ENCODE assay signal across 29 cellular contexts in the genomic region with DNA sequence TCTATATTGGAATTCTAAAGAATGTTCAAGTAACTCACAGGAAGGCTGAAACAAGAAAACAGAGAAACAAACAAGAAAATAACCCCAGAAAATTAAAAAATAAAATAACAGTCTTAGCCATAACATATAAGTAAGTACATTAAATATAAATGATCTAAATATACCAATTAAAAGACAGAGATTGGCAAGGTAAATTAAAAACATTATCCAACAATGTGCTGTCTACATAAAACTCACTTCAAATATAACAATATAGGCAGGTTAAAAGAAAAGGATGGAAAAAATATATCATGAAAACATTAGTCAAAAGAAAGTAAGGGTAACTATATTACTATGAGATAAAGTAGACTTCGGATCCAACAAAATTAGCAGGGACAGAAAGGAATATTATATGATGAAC.
"Had no signal": no experiment of that assay in that cellular context is flagged by ENCODE, and none has a peak within 500 bp of the region (broad histone marks: within the 10 kb centered on the region; RNA-seq: fewer than 3 reads in every experiment).

No MANE protein-coding gene starts in this region.

- H3K27ac ChIP-seq: ascending aorta, breast epithelium, cardiac muscle cell, colonic mucosa, esophagus squamous epithelium had no signal

- H3K27me3 ChIP-seq: ascending aorta, breast epithelium, colonic mucosa, esophagus squamous epithelium had no signal

- DNase-seq: activated CD4-positive, alpha-beta memory T cell treated with anti-CD3 and anti-CD28 coated beads for 36 hours; activated CD4-positive, alpha-beta T cell treated with anti-CD3 and anti-CD28 coated beads for 36 hours; activated CD4-positive, alpha-beta T cell treated with anti-CD3 and anti-CD28 coated beads, Interleukin-2, amount 10 ng/mL, durations not matched to agents 24 days and 14 days; activated CD4-positive, CD25-positive, alpha-beta regulatory T cell; activated CD4-positive, CD25-positive, alpha-beta regulatory T cell treated with anti-CD3 and anti-CD28 coated beads, Interleukin-2, amount 50 U/mL, for 72 hours; activated CD8-positive, alpha-beta memory T cell treated with anti-CD3 and anti-CD28 coated beads, Interleukin-2, amount 50 U/mL, for 4 hours; activated CD8-positive, alpha-beta T cell treated with anti-CD3 and anti-CD28 coated beads, Interleukin-2, amount 10 ng/mL, durations not matched to agents 7 days and 5 days; activated effector memory CD4-positive, alpha-beta T cell treated with anti-CD3 and anti-CD28 coated beads, Interleukin-2, amount 50 U/mL, for 16 hours; activated naive CD4-positive, alpha-beta T cell treated with anti-CD3 and anti-CD28 coated beads for 36 hours; activated naive CD8-positive, alpha-beta T cell treated with anti-CD3 and anti-CD28 coated beads for 36 hours; activated naive CD8-positive, alpha-beta T cell treated with anti-CD3 and anti-CD28 coated beads, Interleukin-2, amount 50 U/mL, for 24 hours; activated T-cell treated with anti-CD3 and anti-CD28 coated beads, Interleukin-2, amount 50 U/mL, for 1 hour; activated T-cell treated with anti-CD3 and anti-CD28 coated beads, Interleukin-2, amount 50 U/mL, for 48 hours; central memory CD4-positive, alpha-beta T cell; cerebellar nuclear complex; colonic mucosa; effector CD8-positive, alpha-beta T cell; esophagus squamous epithelium; foreskin melanocyte; hippocampal formation; T-helper 2 cell had no signal

- H3K4me1 ChIP-seq: ascending aorta, breast epithelium, colonic mucosa, esophagus squamous epithelium had no signal

- H3K9me3 ChIP-seq: colonic mucosa had no signal

- H3K36me3 Mint-ChIP-seq: activated naive CD8-positive, alpha-beta T cell treated with anti-CD3 and anti-CD28 coated beads for 36 hours; brain had no signal

- H3K4me1 Mint-ChIP-seq: activated CD4-positive, alpha-beta T cell treated with anti-CD3 and anti-CD28 coated beads for 36 hours; activated naive CD4-positive, alpha-beta T cell treated with anti-CD3 and anti-CD28 coated beads, Interleukin-2, amount 50 U/mL, for 24 hours; activated naive CD8-positive, alpha-beta T cell treated with anti-CD3 and anti-CD28 coated beads, Interleukin-2, amount 50 U/mL, for 24 hours; brain had no signal

- H3K4me3 ChIP-seq: ascending aorta, breast epithelium, cardiac muscle cell, colonic mucosa, esophagus squamous epithelium had no signal

- H3K36me3 ChIP-seq: ascending aorta, breast epithelium, cardiac muscle cell, colonic mucosa, esophagus squamous epithelium had no signal

- H3K27ac Mint-ChIP-seq: activated CD4-positive, alpha-beta memory T cell treated with anti-CD3 and anti-CD28 coated beads for 36 hours; activated CD4-positive, alpha-beta T cell treated with anti-CD3 and anti-CD28 coated beads for 36 hours; activated CD4-positive, alpha-beta T cell treated with anti-CD3 and anti-CD28 coated beads, Interleukin-2, amount 10 ng/mL, durations not matched to agents 24 days and 14 days; activated CD8-positive, alpha-beta memory T cell treated with anti-CD3 and anti-CD28 coated beads, Interleukin-2, amount 10 ng/mL, durations not matched to agents 7 days and 5 days; activated CD8-positive, alpha-beta T cell treated with anti-CD3 and anti-CD28 coated beads, Interleukin-2, amount 10 ng/mL, durations not matched to agents 7 days and 5 days; activated naive CD4-positive, alpha-beta T cell treated with anti-CD3 and anti-CD28 coated beads for 36 hours; activated naive CD4-positive, alpha-beta T cell treated with anti-CD3 and anti-CD28 coated beads, Interleukin-2, amount 50 U/mL, for 24 hours; activated naive CD8-positive, alpha-beta T cell treated with anti-CD3 and anti-CD28 coated beads for 36 hours; activated naive CD8-positive, alpha-beta T cell treated with anti-CD3 and anti-CD28 coated beads, Interleukin-2, amount 50 U/mL, for 24 hours; activated T-helper 1 cell treated with anti-CD3 and anti-CD28 coated beads, Interleukin-12 subunit alpha, Interleukin-12 subunit beta, Interleukin-2, Interleukin-4 antibody, amounts not matched to agents 30 ng/mL and 10 ng/mL and 1 ng/mL, durations not matched to agents 14 hours and 24 hours and 36 hours; activated T-helper 2 cell treated with anti-CD3 and anti-CD28 coated beads, Interferon-gamma antibody, Interleukin-2, Interleukin-4, amounts not matched to agents 10 μg/mL and 5 μg/mL and 100 μg/mL, durations not matched to agents 14 hours and 24 hours and 36 hours; brain had no signal

- ATAC-seq: activated CD4-positive, alpha-beta T cell treated with anti-CD3 and anti-CD28 coated beads for 36 hours; activated CD8-positive, alpha-beta memory T cell treated with anti-CD3 and anti-CD28 coated beads, Interleukin-2, amount 10 ng/mL, durations not matched to agents 7 days and 5 days; activated CD8-positive, alpha-beta T cell treated with anti-CD3 and anti-CD28 coated beads, Interleukin-2, amount 10 ng/mL, durations not matched to agents 7 days and 5 days; activated naive CD8-positive, alpha-beta T cell treated with anti-CD3 and anti-CD28 coated beads, Interleukin-2, amount 50 U/mL, for 24 hours had no signal

- H3K4me3 Mint-ChIP-seq: activated CD4-positive, alpha-beta memory T cell treated with anti-CD3 and anti-CD28 coated beads for 36 hours; activated CD4-positive, alpha-beta T cell treated with anti-CD3 and anti-CD28 coated beads for 36 hours; activated CD4-positive, alpha-beta T cell treated with anti-CD3 and anti-CD28 coated beads, Interleukin-2, amount 10 ng/mL, durations not matched to agents 24 days and 14 days; activated CD8-positive, alpha-beta memory T cell treated with anti-CD3 and anti-CD28 coated beads, Interleukin-2, amount 10 ng/mL, durations not matched to agents 7 days and 5 days; activated CD8-positive, alpha-beta T cell treated with anti-CD3 and anti-CD28 coated beads, Interleukin-2, amount 10 ng/mL, durations not matched to agents 7 days and 5 days; activated naive CD4-positive, alpha-beta T cell treated with anti-CD3 and anti-CD28 coated beads for 36 hours; activated naive CD4-positive, alpha-beta T cell treated with anti-CD3 and anti-CD28 coated beads, Interleukin-2, amount 50 U/mL, for 24 hours; activated naive CD8-positive, alpha-beta T cell treated with anti-CD3 and anti-CD28 coated beads for 36 hours; activated naive CD8-positive, alpha-beta T cell treated with anti-CD3 and anti-CD28 coated beads, Interleukin-2, amount 50 U/mL, for 24 hours; activated T-helper 1 cell treated with anti-CD3 and anti-CD28 coated beads, Interleukin-12 subunit alpha, Interleukin-12 subunit beta, Interleukin-2, Interleukin-4 antibody, amounts not matched to agents 30 ng/mL and 10 ng/mL and 1 ng/mL, durations not matched to agents 14 hours and 24 hours and 36 hours; brain had no signal
